8 cellular contexts compared by ENCODE assay signal in the genomic region with DNA sequence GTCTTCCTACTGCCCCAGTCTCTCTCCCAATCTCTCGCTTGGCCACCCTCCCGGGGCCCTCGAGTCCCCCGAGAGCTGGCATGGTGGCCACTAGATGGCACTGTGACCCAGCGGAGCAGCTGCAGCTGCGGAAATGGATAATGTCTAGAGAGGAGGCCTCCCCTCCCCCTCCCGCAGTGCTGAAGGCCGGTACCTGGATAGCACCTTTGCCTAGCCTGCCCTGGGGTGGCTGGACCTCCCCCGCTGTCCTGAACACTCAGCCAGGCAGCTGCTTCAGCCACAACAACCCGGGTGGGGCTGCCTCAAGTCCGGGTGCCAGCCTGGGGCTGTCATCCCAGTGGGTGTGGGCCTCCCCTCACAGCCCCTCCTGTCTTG.
DNase-seq lines count a peak whose midpoint lies in the region; ATAC-seq and TF ChIP-seq lines count a peak whose summit lies in the region.

No MANE protein-coding gene starts in this region.

- H3K27ac ChIP-seq in RWPE2 (ENCODE audit: poor library complexity, severe bottlenecking) (no peak overlapping the region), testis (no peak overlapping the region)

- H3K36me3 ChIP-seq in RWPE2 (ENCODE audit: low read depth), result no peaks in the 10 kb centered on the region
- H3K36me3 ChIP-seq in testis (ENCODE audit: low read depth, missing control alignments), result no peaks in the 10 kb centered on the region

- no peak for TF ChIP-seq POLR2A in testis (IDR thresholded peaks at IDR 0.05)

- 24 to 34% methylated on average over 6 to 9 of the region's 11 CpGs for WGBS in testis, 2 donors

- DNase-seq in AG08395 (ENCODE audit: low spot score) (peak; percentile 79), Kasumi-1 (lab: John Stamatoyannopoulos, UW) (peak; percentile 49 to 50), RWPE2 (ENCODE audit: low spot score) (no peak), foreskin fibroblast (peak; percentile 46 to 82), omental fat pad (ENCODE audit: low spot score) (peak; percentile 64), testis (peak; percentile 82)
- peak; percentile 52 for DNase-seq in activated effector memory CD4-positive, alpha-beta T cell treated with Interleukin-2 at 50 U/mL for 16 hours

- no peak overlapping the region for H3K4me3 ChIP-seq in RWPE2 (ENCODE audit: severe bottlenecking)
- H3K4me3 ChIP-seq in foreskin fibroblast (ENCODE audit: low read depth in 1 of 2, low read length in 2 of 2), result no peak overlapping the region
- H3K4me3 ChIP-seq in testis, result no peak overlapping the region

- H3K9me3 ChIP-seq in RWPE2 (ENCODE audit: severe bottlenecking) (no peaks in the 10 kb centered on the region), testis (no peaks in the 10 kb centered on the region)

- ATAC-seq in GM19035 (IDR thresholded peaks at IDR 0.05; ENCODE audit: unreplicated experiment) (peak; percentile 70), RWPE2 (ENCODE audit: low read depth) (peak; percentile 81), omental fat pad (ENCODE audit: low FRiP score) (peak; percentile 65)

- TF ChIP-seq CTCF in RWPE2 (IDR thresholded peaks at IDR 0.05; ENCODE audit: poor library complexity, severe bottlenecking) (peak; percentile 92), foreskin fibroblast (IDR thresholded peaks at IDR 0.05; ENCODE audit: low read depth, low read length) (peak; percentile 92), omental fat pad (IDR thresholded peaks at IDR 0.05) (peak in 1 of 3 donors; percentile 16), testis (IDR thresholded peaks at IDR 0.05) (peak; percentile 39 to 82 (median 53))

- H3K27me3 ChIP-seq in RWPE2 (ENCODE audit: insufficient read depth, poor library complexity, severe bottlenecking), result peaks cover 30% of the 10 kb centered on the region
- no peaks in the 10 kb centered on the region for H3K27me3 ChIP-seq in testis

- intact Hi-C loops in testis (cut with DNase I; ENCODE audit: low total_unique reads), result loop anchor here (10.0 kb wide), 1 partner anchor 130 kb away; no protein-coding TSS in a partner anchor

- H3K4me1 ChIP-seq in RWPE2 (ENCODE audit: insufficient read depth, poor library complexity, severe bottlenecking) (no peaks in the 10 kb centered on the region), testis (peaks cover 11% of the 10 kb centered on the region)
